ENCODE assay signal across 1 cellular context in the genomic region with DNA sequence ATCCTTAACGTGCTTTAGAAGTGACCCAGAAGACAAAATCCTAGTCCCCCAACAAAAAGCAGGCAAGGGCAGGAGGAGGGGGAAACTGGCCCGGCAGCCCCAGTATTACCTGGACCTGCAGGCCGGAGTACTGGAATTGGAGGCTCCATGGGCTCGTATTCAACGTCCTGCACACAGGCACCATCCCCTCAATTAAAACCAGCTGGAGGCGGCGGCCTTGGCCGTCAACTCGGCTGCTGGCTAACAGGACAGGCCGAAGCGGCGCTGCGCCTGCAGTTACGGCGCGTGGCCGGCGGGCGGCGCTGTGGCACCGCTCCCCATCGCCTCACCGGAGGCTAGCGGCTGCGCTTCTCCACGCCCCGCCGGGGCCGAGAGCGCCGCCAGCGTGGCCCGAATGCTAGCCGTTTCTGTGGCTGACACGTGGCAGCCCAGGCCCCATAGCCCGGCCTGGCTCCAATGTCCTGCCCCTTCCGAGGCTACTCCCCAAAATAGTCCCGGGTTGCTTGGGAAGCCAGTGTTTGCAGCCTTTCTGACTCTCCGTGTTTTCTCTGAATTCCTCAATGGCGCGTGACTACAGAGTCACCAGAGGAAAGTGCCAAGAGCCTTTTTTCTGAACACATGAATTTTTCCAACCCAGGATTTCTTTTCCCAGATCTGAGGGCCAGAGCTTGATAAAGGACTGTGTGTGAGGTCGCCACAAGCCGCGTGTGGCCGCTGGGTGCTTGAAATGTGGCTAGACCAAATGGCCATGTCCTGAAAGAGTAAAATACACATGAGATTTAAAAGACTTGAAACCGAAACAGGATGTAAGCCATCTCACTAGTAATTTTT.
TF ChIP-seq lines count a peak whose summit lies in the region.

No MANE protein-coding gene starts in this region.

TF ChIP-seq in WTC11, 78 proteins besides CTCF, POLR2A, EP300 and RAD21 (continued from another document and continues in another):
- TF ChIP-seq, protein P1, sequence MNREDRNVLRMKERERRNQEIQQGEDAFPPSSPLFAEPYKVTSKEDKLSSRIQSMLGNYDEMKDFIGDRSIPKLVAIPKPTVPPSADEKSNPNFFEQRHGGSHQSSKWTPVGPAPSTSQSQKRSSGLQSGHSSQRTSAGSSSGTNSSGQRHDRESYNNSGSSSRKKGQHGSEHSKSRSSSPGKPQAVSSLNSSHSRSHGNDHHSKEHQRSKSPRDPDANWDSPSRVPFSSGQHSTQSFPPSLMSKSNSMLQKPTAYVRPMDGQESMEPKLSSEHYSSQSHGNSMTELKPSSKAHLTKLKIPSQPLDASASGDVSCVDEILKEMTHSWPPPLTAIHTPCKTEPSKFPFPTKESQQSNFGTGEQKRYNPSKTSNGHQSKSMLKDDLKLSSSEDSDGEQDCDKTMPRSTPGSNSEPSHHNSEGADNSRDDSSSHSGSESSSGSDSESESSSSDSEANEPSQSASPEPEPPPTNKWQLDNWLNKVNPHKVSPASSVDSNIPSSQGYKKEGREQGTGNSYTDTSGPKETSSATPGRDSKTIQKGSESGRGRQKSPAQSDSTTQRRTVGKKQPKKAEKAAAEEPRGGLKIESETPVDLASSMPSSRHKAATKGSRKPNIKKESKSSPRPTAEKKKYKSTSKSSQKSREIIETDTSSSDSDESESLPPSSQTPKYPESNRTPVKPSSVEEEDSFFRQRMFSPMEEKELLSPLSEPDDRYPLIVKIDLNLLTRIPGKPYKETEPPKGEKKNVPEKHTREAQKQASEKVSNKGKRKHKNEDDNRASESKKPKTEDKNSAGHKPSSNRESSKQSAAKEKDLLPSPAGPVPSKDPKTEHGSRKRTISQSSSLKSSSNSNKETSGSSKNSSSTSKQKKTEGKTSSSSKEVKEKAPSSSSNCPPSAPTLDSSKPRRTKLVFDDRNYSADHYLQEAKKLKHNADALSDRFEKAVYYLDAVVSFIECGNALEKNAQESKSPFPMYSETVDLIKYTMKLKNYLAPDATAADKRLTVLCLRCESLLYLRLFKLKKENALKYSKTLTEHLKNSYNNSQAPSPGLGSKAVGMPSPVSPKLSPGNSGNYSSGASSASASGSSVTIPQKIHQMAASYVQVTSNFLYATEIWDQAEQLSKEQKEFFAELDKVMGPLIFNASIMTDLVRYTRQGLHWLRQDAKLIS (CRISPR knock-in tag; IDR thresholded peaks at IDR 0.05; ENCODE audit: borderline replicate concordance), result no peak
- peak; percentile 89 for TF ChIP-seq TEAD1 (CRISPR knock-in tag; IDR thresholded peaks at IDR 0.05)
- TF ChIP-seq ZNF263 (CRISPR knock-in tag; IDR thresholded peaks at IDR 0.05; ENCODE audit: low read depth), result no peak
- no peak for TF ChIP-seq ERG (CRISPR knock-in tag; IDR thresholded peaks at IDR 0.05)
- TF ChIP-seq ESRRA (CRISPR knock-in tag; IDR thresholded peaks at IDR 0.05; ENCODE audit: borderline replicate concordance), result 0 out of 2 replicates have a peak, but pooled peaks have one; percentile 39
- TF ChIP-seq, protein P2, sequence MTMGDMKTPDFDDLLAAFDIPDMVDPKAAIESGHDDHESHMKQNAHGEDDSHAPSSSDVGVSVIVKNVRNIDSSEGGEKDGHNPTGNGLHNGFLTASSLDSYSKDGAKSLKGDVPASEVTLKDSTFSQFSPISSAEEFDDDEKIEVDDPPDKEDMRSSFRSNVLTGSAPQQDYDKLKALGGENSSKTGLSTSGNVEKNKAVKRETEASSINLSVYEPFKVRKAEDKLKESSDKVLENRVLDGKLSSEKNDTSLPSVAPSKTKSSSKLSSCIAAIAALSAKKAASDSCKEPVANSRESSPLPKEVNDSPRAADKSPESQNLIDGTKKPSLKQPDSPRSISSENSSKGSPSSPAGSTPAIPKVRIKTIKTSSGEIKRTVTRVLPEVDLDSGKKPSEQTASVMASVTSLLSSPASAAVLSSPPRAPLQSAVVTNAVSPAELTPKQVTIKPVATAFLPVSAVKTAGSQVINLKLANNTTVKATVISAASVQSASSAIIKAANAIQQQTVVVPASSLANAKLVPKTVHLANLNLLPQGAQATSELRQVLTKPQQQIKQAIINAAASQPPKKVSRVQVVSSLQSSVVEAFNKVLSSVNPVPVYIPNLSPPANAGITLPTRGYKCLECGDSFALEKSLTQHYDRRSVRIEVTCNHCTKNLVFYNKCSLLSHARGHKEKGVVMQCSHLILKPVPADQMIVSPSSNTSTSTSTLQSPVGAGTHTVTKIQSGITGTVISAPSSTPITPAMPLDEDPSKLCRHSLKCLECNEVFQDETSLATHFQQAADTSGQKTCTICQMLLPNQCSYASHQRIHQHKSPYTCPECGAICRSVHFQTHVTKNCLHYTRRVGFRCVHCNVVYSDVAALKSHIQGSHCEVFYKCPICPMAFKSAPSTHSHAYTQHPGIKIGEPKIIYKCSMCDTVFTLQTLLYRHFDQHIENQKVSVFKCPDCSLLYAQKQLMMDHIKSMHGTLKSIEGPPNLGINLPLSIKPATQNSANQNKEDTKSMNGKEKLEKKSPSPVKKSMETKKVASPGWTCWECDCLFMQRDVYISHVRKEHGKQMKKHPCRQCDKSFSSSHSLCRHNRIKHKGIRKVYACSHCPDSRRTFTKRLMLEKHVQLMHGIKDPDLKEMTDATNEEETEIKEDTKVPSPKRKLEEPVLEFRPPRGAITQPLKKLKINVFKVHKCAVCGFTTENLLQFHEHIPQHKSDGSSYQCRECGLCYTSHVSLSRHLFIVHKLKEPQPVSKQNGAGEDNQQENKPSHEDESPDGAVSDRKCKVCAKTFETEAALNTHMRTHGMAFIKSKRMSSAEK (CRISPR knock-in tag; IDR thresholded peaks at IDR 0.05; ENCODE audit: borderline replicate concordance), result no peak
- TF ChIP-seq ZBTB43 (CRISPR knock-in tag; IDR thresholded peaks at IDR 0.05), result peak; percentile 79
- TF ChIP-seq PRDM15 (CRISPR knock-in tag; IDR thresholded peaks at IDR 0.05), result no peak
- TF ChIP-seq ATF6 (CRISPR knock-in tag; IDR thresholded peaks at IDR 0.05), result no peak
- TF ChIP-seq ZNF396 (CRISPR knock-in tag; IDR thresholded peaks at IDR 0.05; ENCODE audit: borderline replicate concordance), result peak; percentile 61; the same call in 1 of the 2 replicates
- no peak for TF ChIP-seq JUN (CRISPR knock-in tag; IDR thresholded peaks at IDR 0.05)
- peak; percentile 73; the same call in 1 of the 2 replicates for TF ChIP-seq SP1 (CRISPR knock-in tag; conservative IDR thresholded peaks at IDR 0.05)
- TF ChIP-seq ZNF423 (CRISPR knock-in tag; IDR thresholded peaks at IDR 0.05), result no peak
- peak; percentile 81; the same call in 1 of the 2 replicates for TF ChIP-seq ARID4B (CRISPR knock-in tag; IDR thresholded peaks at IDR 0.05; ENCODE audit: borderline replicate concordance)
- no peak for TF ChIP-seq TP53 (CRISPR knock-in tag; IDR thresholded peaks at IDR 0.05)
- TF ChIP-seq CBFB (CRISPR knock-in tag; IDR thresholded peaks at IDR 0.05; ENCODE audit: low read depth), result no peak
- peak; percentile 84 for TF ChIP-seq ETV6 (CRISPR knock-in tag; IDR thresholded peaks at IDR 0.05)
- peak; percentile 81; the same call in 1 of the 2 replicates for TF ChIP-seq MYBL2 (CRISPR knock-in tag; IDR thresholded peaks at IDR 0.05)
- 0 out of 2 replicates have a peak, but pooled peaks have one; percentile 15 for TF ChIP-seq ZNF317 (CRISPR knock-in tag; IDR thresholded peaks at IDR 0.05; ENCODE audit: borderline replicate concordance, low read depth)
- peak; percentile 48; the same call in 1 of the 2 replicates for TF ChIP-seq CREM (CRISPR knock-in tag; IDR thresholded peaks at IDR 0.05)
- TF ChIP-seq NFE2L1 (CRISPR knock-in tag; IDR thresholded peaks at IDR 0.05), result 0 out of 2 replicates have a peak, but pooled peaks have one; percentile 37
- TF ChIP-seq ELF4 (CRISPR knock-in tag; IDR thresholded peaks at IDR 0.05; ENCODE audit: low read depth), result no peak
- TF ChIP-seq USF2 (CRISPR knock-in tag; IDR thresholded peaks at IDR 0.05), result peak; percentile 69
- TF ChIP-seq MXD4 (CRISPR knock-in tag; IDR thresholded peaks at IDR 0.05; ENCODE audit: borderline replicate concordance), result no peak
- TF ChIP-seq TCF7 (CRISPR knock-in tag; IDR thresholded peaks at IDR 0.05; ENCODE audit: low read depth), result no peak
- peak; percentile 30; the same call in 1 of the 2 replicates for TF ChIP-seq ZBTB21 (CRISPR knock-in tag; IDR thresholded peaks at IDR 0.05; ENCODE audit: borderline replicate concordance)
- TF ChIP-seq GABPB1 (CRISPR knock-in tag; IDR thresholded peaks at IDR 0.05), result peak; percentile 80
